ENCODE assay signal across 23 cellular contexts in genomic region chr11:70364198-70364597, GRCh38. TPM values are rescaled to one million over a fixed set of nuclear protein-coding genes. Genes with fewer than 3 reads are reported as not detected.
DNase-seq lines count a peak whose midpoint lies in the region; ATAC-seq and TF ChIP-seq lines count a peak whose summit lies in the region.
"Had no signal": no experiment of that assay in that cellular context is flagged by ENCODE, and none has a peak within 500 bp of the region (broad histone marks: within the 10 kb centered on the region; RNA-seq: fewer than 3 reads in every experiment).

No MANE protein-coding gene starts in this region.

- TF ChIP-seq CTCF in chondrocyte (IDR thresholded peaks at IDR 0.05) = no peak
- TF ChIP-seq CTCF in CD14-positive monocyte (IDR thresholded peaks at IDR 0.05) = no peak

- DNase-seq in T-helper 17 cell = no peak
- no peak for DNase-seq in chondrocyte (ENCODE audit: low spot score)
- DNase-seq in central memory CD4-positive, alpha-beta T cell = no peak
- no peak for DNase-seq in NAMALWA (ENCODE audit: low spot score)
- no peak for DNase-seq in CD14-positive monocyte (ENCODE audit: low spot score)
- DNase-seq: activated CD4-positive, CD25-positive, alpha-beta regulatory T cell treated with anti-CD3 and anti-CD28 coated beads, Interleukin-2, amount 50 U/mL, for 72 hours; activated T-cell treated with anti-CD3 and anti-CD28 coated beads, Interleukin-2, amount 50 U/mL, for 48 hours; colonic mucosa; HCEC 1CT; Kasumi-1; lower lobe of right lung; NCI-H1048; NCI-H1694 treated with DMSO at 0.1 percent for 48 hours; NCI-H2171; NCI-H510A treated with DMSO at 0.1 percent for 48 hours; SJCRH30 had no signal

- H3K27ac ChIP-seq in BLaER1 treated with 17β-estradiol and CSF1 and Interleukin-3, amounts not matched to agents 10 nM and 100 nM = no peak overlapping the region
- peak overlapping the region; percentile 33 for H3K27ac ChIP-seq in rectal smooth muscle tissue (ENCODE audit: low read depth, low read length)
- H3K27ac ChIP-seq: colonic mucosa, lower lobe of right lung, prostate gland, SJCRH30 had no signal

- H3K4me3 Mint-ChIP-seq in T-helper 17 cell (no peak overlapping the region), chondrocyte (ENCODE audit: unreplicated experiment) (no peak overlapping the region), CD14-positive monocyte (no peak overlapping the region)
- H3K4me3 Mint-ChIP-seq: brain had no signal

- H3K4me2 ChIP-seq in BLaER1 treated with 17β-estradiol and CSF1 and Interleukin-3, amounts not matched to agents 10 nM and 100 nM = peak overlapping the region; percentile 53 to 88 (median 74); a peak in 21 of 22 replicates

- peaks cover 25 to 46% (median 33%) of the 10 kb centered on the region in 10 experiments for H3K4me1 ChIP-seq in BLaER1 treated with 17β-estradiol and CSF1 and Interleukin-3, amounts not matched to agents 10 nM and 100 nM
- H3K4me1 ChIP-seq in rectal smooth muscle tissue (ENCODE audit: control insufficient read depth, insufficient read depth, low read length) = peaks cover 4% of the 10 kb centered on the region
- H3K4me1 ChIP-seq: colonic mucosa, lower lobe of right lung, prostate gland, SJCRH30 had no signal

- peaks cover 58 to 100% (median 86%) of the 10 kb centered on the region in 11 experiments for H4K20me1 ChIP-seq in BLaER1 treated with 17β-estradiol and CSF1 and Interleukin-3, amounts not matched to agents 10 nM and 100 nM

- H3K27me3 ChIP-seq in BLaER1 treated with 17β-estradiol and CSF1 and Interleukin-3, amounts not matched to agents 10 nM and 100 nM = peaks cover 0 to 26% (median 8%) of the 10 kb centered on the region in 11 experiments; a peak in 12 of 22 replicates
- no peaks in the 10 kb centered on the region for H3K27me3 ChIP-seq in rectal smooth muscle tissue (ENCODE audit: control insufficient read depth, insufficient read depth, low read length)
- H3K27me3 ChIP-seq: colonic mucosa, SJCRH30 had no signal

- no peak for ATAC-seq in T-helper 17 cell
- ATAC-seq: GM12878, lower lobe of right lung, Panc1 had no signal

- H3K27ac Mint-ChIP-seq in T-helper 17 cell (peak overlapping the region; percentile 68), chondrocyte (ENCODE audit: unreplicated experiment) (peak overlapping the region; percentile 83), CD14-positive monocyte (no peak overlapping the region)

- H3K4me1 Mint-ChIP-seq in T-helper 17 cell (peaks cover 18% of the 10 kb centered on the region), chondrocyte (ENCODE audit: low read depth) (peaks cover 41% of the 10 kb centered on the region), CD14-positive monocyte (peaks cover 11% of the 10 kb centered on the region)
- H3K4me1 Mint-ChIP-seq: brain had no signal

- no peak overlapping the region for H3K9ac ChIP-seq in BLaER1 treated with 17β-estradiol and CSF1 and Interleukin-3, amounts not matched to agents 10 nM and 100 nM
- H3K9ac ChIP-seq in rectal smooth muscle tissue (ENCODE audit: low read length) = no peak overlapping the region

- H3K36me3 Mint-ChIP-seq in T-helper 17 cell (ENCODE audit: low read depth) (peaks cover 4% of the 10 kb centered on the region), chondrocyte (ENCODE audit: low read depth) (peaks cover 14% of the 10 kb centered on the region), CD14-positive monocyte (peaks cover 79 to 91% of the 10 kb centered on the region in 2 donors)

- peaks cover 0 to 14% (median 11%) of the 10 kb centered on the region in 11 experiments; a peak in 19 of 22 replicates for H3K9me3 ChIP-seq in BLaER1 treated with 17β-estradiol and CSF1 and Interleukin-3, amounts not matched to agents 10 nM and 100 nM (replicated peaks in 1 of 11)
- no peaks in the 10 kb centered on the region for H3K9me3 ChIP-seq in T-helper 17 cell (ENCODE audit: control insufficient read depth, low read length, poor library complexity, severe bottlenecking)
- H3K9me3 ChIP-seq: colonic mucosa, lower lobe of right lung, prostate gland, SJCRH30 had no signal

- peaks cover 73 to 100% (median 87%) of the 10 kb centered on the region in 11 experiments for H3K36me3 ChIP-seq in BLaER1 treated with 17β-estradiol and CSF1 and Interleukin-3, amounts not matched to agents 10 nM and 100 nM
- H3K36me3 ChIP-seq in rectal smooth muscle tissue (ENCODE audit: control insufficient read depth, insufficient read depth, low read length) = peaks cover 16% of the 10 kb centered on the region

- no peaks in the 10 kb centered on the region for H3K27me3 Mint-ChIP-seq in T-helper 17 cell
- no peaks in the 10 kb centered on the region for H3K27me3 Mint-ChIP-seq in chondrocyte (ENCODE audit: low read depth)
- H3K27me3 Mint-ChIP-seq in CD14-positive monocyte (ENCODE audit: low read depth in 3 of 3) = peaks cover 5 to 11% (median 9%) of the 10 kb centered on the region in 3 donors
- H3K27me3 Mint-ChIP-seq: brain had no signal

- H3K4me3 ChIP-seq in BLaER1 treated with 17β-estradiol and CSF1 and Interleukin-3, amounts not matched to agents 10 nM and 100 nM = no peak overlapping the region
- no peak overlapping the region for H3K4me3 ChIP-seq in rectal smooth muscle tissue (ENCODE audit: low read length)
- H3K4me3 ChIP-seq: colonic mucosa, GM12878, lower lobe of right lung, prostate gland, SJCRH30 had no signal

- H3K9me3 Mint-ChIP-seq in chondrocyte (ENCODE audit: low read depth) (no peaks in the 10 kb centered on the region), CD14-positive monocyte (no peaks in the 10 kb centered on the region)
- H3K9me3 Mint-ChIP-seq: activated naive CD4-positive, alpha-beta T cell treated with anti-CD3 and anti-CD28 coated beads, Interleukin-2, amount 50 U/mL, for 72 hours; brain had no signal

- intact Hi-C loops in CD14-positive monocyte (cut with micrococcal nuclease) = no loop called here

RNA-seq across cellular contexts. Expression of gene CTTN, which starts 34.1 kb away (rescaled TPM):
- total RNA-seq in T-helper 17 cell (10 to 100 TPM in 1 of 2 donors, 1 to 10 TPM in 1; 3.1 to 52.3 TPM), chondrocyte (290 to 314 TPM (median 307 TPM) in 3 replicates)
- polyA plus RNA-seq in CD14-positive monocyte = under 1 TPM in 1 of 2 donors, not detected in 1; 0.11 TPM

Comparison
In these comparisons a context has a peak if more than half of its experiments do, and no peak if none do; other contexts are left out.
1. H3K27ac Mint-ChIP-seq: peak in T-helper 17 cell (single experiment) and chondrocyte (single experiment); none in CD14-positive monocyte (0 of 7).